In the genomic region with DNA sequence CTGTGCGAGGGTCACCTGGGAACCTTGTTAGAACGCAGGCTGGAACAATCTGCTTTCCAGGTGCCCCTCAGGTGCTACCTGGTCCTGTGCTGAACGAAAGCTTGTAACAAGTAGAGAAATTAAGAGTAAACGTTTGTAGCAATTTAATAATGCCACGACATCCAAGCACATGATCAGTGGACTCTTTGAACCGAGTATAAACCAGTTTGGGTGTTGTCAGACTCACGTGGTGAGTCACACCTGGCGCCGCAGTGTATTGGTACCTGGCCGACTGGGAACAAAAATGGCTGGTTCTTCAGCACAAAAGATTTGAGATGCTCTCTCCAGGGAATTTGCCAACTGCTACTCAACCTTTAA, we compare ENCODE assay signal across 8 cellular contexts. TPM values are rescaled to one million over a fixed set of nuclear protein-coding genes. Genes with fewer than 3 reads are reported as not detected.
DNase-seq lines count a peak whose midpoint lies in the region; ATAC-seq and TF ChIP-seq lines count a peak whose summit lies in the region.

No MANE protein-coding gene starts in this region.

- ATAC-seq in stimulated activated naive CD8-positive, alpha-beta T cell treated with anti-CD3 and anti-CD28 coated beads, Interleukin-15, amount 100 ng/mL, for 72 hours = no peak
- no peak for ATAC-seq in stimulated activated naive CD8-positive, alpha-beta T cell treated with anti-CD3 and anti-CD28 coated beads, Interleukin-15, Interleukin-2, amounts not matched to agents 100 U/mL and 50 U/mL, for 24 hours
- ATAC-seq in GM19452 (IDR thresholded peaks at IDR 0.05; ENCODE audit: unreplicated experiment) = no peak
- ATAC-seq in HG03108 (IDR thresholded peaks at IDR 0.05; ENCODE audit: unreplicated experiment) = no peak

- in situ Hi-C loops in brain microvascular endothelial cell (cut with HindIII; ENCODE audit: low pct_ligation_motif_present, low sequenced_read_pairs) = loop anchor here (25.0 kb wide), 1 partner anchor 250 kb away; no protein-coding TSS in a partner anchor

- H3K9me3 Mint-ChIP-seq in stimulated activated naive CD8-positive, alpha-beta T cell treated with anti-CD3 and anti-CD28 coated beads, Interleukin-15, amount 100 ng/mL, for 72 hours = no peaks in the 10 kb centered on the region

- peak overlapping the region; percentile 68 for H3K4me3 Mint-ChIP-seq in stimulated activated naive CD8-positive, alpha-beta T cell treated with anti-CD3 and anti-CD28 coated beads, Interleukin-15, amount 100 ng/mL, for 72 hours

- H3K4me1 Mint-ChIP-seq in stimulated activated naive CD8-positive, alpha-beta T cell treated with anti-CD3 and anti-CD28 coated beads, Interleukin-15, amount 100 ng/mL, for 72 hours = peaks cover 33% of the 10 kb centered on the region

- peaks cover 11% of the 10 kb centered on the region for H3K4me1 ChIP-seq in mesodermal cell (ENCODE audit: control insufficient read depth, insufficient read depth, low read length, poor library complexity, severe bottlenecking)

- 37 to 43% methylated on average over 10 of the region's 10 CpGs for WGBS in mesodermal cell (ENCODE audit: insufficient coverage in 2 of 2), 2 experiments

- H3K27me3 ChIP-seq in brain microvascular endothelial cell (replicated peaks) = no peaks in the 10 kb centered on the region

- H3K4me3 ChIP-seq in brain microvascular endothelial cell (ENCODE audit: low read depth, low read length) = peak overlapping the region; percentile 66
- peak overlapping the region; percentile 96 for H3K4me3 ChIP-seq in mesodermal cell (ENCODE audit: extremely low read depth, insufficient read depth, low read length, poor library complexity, severe bottlenecking)

- no peak for TF ChIP-seq CTCF in brain microvascular endothelial cell (IDR thresholded peaks at IDR 0.05; ENCODE audit: low read depth, low read length, missing control alignments)

- H3K36me3 ChIP-seq in brain microvascular endothelial cell (replicated peaks) = peaks cover 3% of the 10 kb centered on the region
- H3K36me3 ChIP-seq in mesodermal cell (ENCODE audit: control insufficient read depth, insufficient read depth, low read length) = peaks cover 18% of the 10 kb centered on the region

- no peaks in the 10 kb centered on the region for H3K9me3 ChIP-seq in mesodermal cell (ENCODE audit: control insufficient read depth, low read length)

- H3K27ac ChIP-seq in brain microvascular endothelial cell (peak overlapping the region; percentile 97), mesodermal cell (ENCODE audit: low read depth, low read length, severe bottlenecking) (no peak overlapping the region)

- no peak overlapping the region for H3K27ac Mint-ChIP-seq in stimulated activated naive CD8-positive, alpha-beta T cell treated with anti-CD3 and anti-CD28 coated beads, Interleukin-15, amount 100 ng/mL, for 72 hours

- peaks cover 68% of the 10 kb centered on the region for H3K27me3 Mint-ChIP-seq in stimulated activated naive CD8-positive, alpha-beta T cell treated with anti-CD3 and anti-CD28 coated beads, Interleukin-15, amount 100 ng/mL, for 72 hours

- DNase-seq in stimulated activated naive CD8-positive, alpha-beta T cell treated with anti-CD3 and anti-CD28 coated beads, Interleukin-15, amount 100 ng/mL, for 72 hours = peak in 1 of 2 donors; percentile 1
- DNase-seq in stimulated activated naive CD8-positive, alpha-beta T cell treated with anti-CD3 and anti-CD28 coated beads, Interleukin-15, Interleukin-2, amounts not matched to agents 100 U/mL and 50 U/mL, for 24 hours = no peak
- DNase-seq in brain microvascular endothelial cell (no peak), amniotic stem cell (lab: John Stamatoyannopoulos, UW) (no peak), Kasumi-1 (lab: John Stamatoyannopoulos, UW) (no peak)

RNA-seq across cellular contexts. Expression of a gene that starts 0.9 kb away (rescaled TPM):
- 86.3 TPM for polyA plus RNA-seq in mesodermal cell (2013, experiment 1 of 2)
- polyA plus RNA-seq in mesodermal cell (2013, experiment 2 of 2) = 80.2 TPM
